16 cellular contexts compared by ENCODE assay signal in genomic region chr10:70167246-70167645, GRCh38. TPM values are rescaled to one million over a fixed set of nuclear protein-coding genes. Genes with fewer than 3 reads are reported as not detected.
DNase-seq lines count a peak whose midpoint lies in the region; ATAC-seq, FAIRE-seq and TF ChIP-seq lines count a peak whose summit lies in the region.
"Had no signal": no experiment of that assay in that cellular context is flagged by ENCODE, and none has a peak within 500 bp of the region (broad histone marks: within the 10 kb centered on the region; RNA-seq: fewer than 3 reads in every experiment).

No MANE protein-coding gene starts in this region.

- H2AFZ ChIP-seq in H9 (ENCODE audit: low read length) (no peak overlapping the region), astrocyte (ENCODE audit: low read depth, low read length) (no peak overlapping the region)
- H2AFZ ChIP-seq: PC-9 had no signal

- peaks cover 7% of the 10 kb centered on the region for H3K23me2 ChIP-seq in H9 (ENCODE audit: insufficient read length, low read depth, low read length, poor library complexity, severe bottlenecking)

- no peak overlapping the region for H3K23ac ChIP-seq in H9 (ENCODE audit: insufficient read length, low read depth, low read length)

- H3K4me3 Mint-ChIP-seq in H9 = no peak overlapping the region
- H3K4me3 Mint-ChIP-seq in astrocyte (ENCODE audit: unreplicated experiment) = peak overlapping the region; percentile 70
- H3K4me3 Mint-ChIP-seq in nephron = peak overlapping the region; percentile 61 to 68 (median 61)

- H3K36me3 Mint-ChIP-seq in H9 (ENCODE audit: insufficient read depth in 1 of 3, low read depth in 3 of 3) (peaks cover 2 to 18% (median 9%) of the 10 kb centered on the region in 3 experiments; a peak in 5 of 7 replicates), astrocyte (ENCODE audit: low read depth, unreplicated experiment) (peaks cover 3% of the 10 kb centered on the region), nephron (ENCODE audit: low read depth) (peaks cover 13% of the 10 kb centered on the region)

- H3K36me3 ChIP-seq in BLaER1 treated with 17β-estradiol and CSF1 and Interleukin-3, amounts not matched to agents 10 nM and 100 nM = peaks cover 19 to 42% (median 35%) of the 10 kb centered on the region in 11 experiments; a peak in 20 of 22 replicates
- peaks cover 28% of the 10 kb centered on the region for H3K36me3 ChIP-seq in astrocyte (ENCODE audit: insufficient read depth, low read length)

- H3K9me3 ChIP-seq in BLaER1 treated with 17β-estradiol and CSF1 and Interleukin-3, amounts not matched to agents 10 nM and 100 nM (replicated peaks in 1 of 11) = no peaks in the 10 kb centered on the region
- H3K9me3 ChIP-seq in H9 (ENCODE audit: control insufficient read depth, low read depth, low read length) = no peaks in the 10 kb centered on the region
- no peaks in the 10 kb centered on the region for H3K9me3 ChIP-seq in astrocyte (ENCODE audit: insufficient read depth, low read depth, low read length)
- H3K9me3 ChIP-seq: gastroesophageal sphincter, psoas muscle, upper lobe of left lung had no signal

- no peak overlapping the region for H4K91ac ChIP-seq in H9 (ENCODE audit: insufficient read length, low read depth, low read length)

- H3K9me3 Mint-ChIP-seq in H9 = no peaks in the 10 kb centered on the region
- H3K9me3 Mint-ChIP-seq in astrocyte (ENCODE audit: unreplicated experiment) = no peaks in the 10 kb centered on the region
- H3K9me3 Mint-ChIP-seq in nephron = no peaks in the 10 kb centered on the region

- H3K27ac ChIP-seq in BLaER1 treated with 17β-estradiol and CSF1 and Interleukin-3, amounts not matched to agents 10 nM and 100 nM = 0 out of 22 replicates have a peak overlapping the region, but pooled peaks of 2 of the 11 experiments have one; percentile 17 to 19
- no peak overlapping the region for H3K27ac ChIP-seq in H9 (ENCODE audit: insufficient read length, low read depth, low read length)
- no peak overlapping the region for H3K27ac ChIP-seq in astrocyte (ENCODE audit: low read depth, low read length)
- H3K27ac ChIP-seq: C4-2B, gastroesophageal sphincter, PC-9, psoas muscle, upper lobe of left lung had no signal

- no peak overlapping the region for H2BK120ac ChIP-seq in H9 (ENCODE audit: low read depth, low read length, poor library complexity, severe bottlenecking)

- H4K20me1 ChIP-seq in BLaER1 treated with 17β-estradiol and CSF1 and Interleukin-3, amounts not matched to agents 10 nM and 100 nM = peaks cover 65 to 77% (median 75%) of the 10 kb centered on the region in 11 experiments
- H4K20me1 ChIP-seq in H9 (ENCODE audit: control insufficient read depth, insufficient read depth, insufficient read length) = no peaks in the 10 kb centered on the region
- peaks cover 75% of the 10 kb centered on the region for H4K20me1 ChIP-seq in astrocyte (ENCODE audit: insufficient read depth, low read length)

- WGBS in H9 (ENCODE audit: extremely low coverage, insufficient read length, low lambda C conversion rate) = no CpG with 5 or more reads among the region's 7 CpGs

- in situ Hi-C loops in GM13977 (cut with MboI; ENCODE audit: low pct_unique_long_range_greater_than_20kb, low sequenced_read_pairs, unreplicated experiment) = no loop called here

- no peak overlapping the region for H2BK12ac ChIP-seq in H9 (ENCODE audit: insufficient read length, low read depth, low read length)

- no peaks in the 10 kb centered on the region for H3K27me3 ChIP-seq in BLaER1 treated with 17β-estradiol and CSF1 and Interleukin-3, amounts not matched to agents 10 nM and 100 nM
- H3K27me3 ChIP-seq in H9 (ENCODE audit: insufficient read depth, low read length) = no peaks in the 10 kb centered on the region
- H3K27me3 ChIP-seq in astrocyte (ENCODE audit: insufficient read depth, low read length) = no peaks in the 10 kb centered on the region
- H3K27me3 ChIP-seq: gastroesophageal sphincter, upper lobe of left lung had no signal

- H4K8ac ChIP-seq in H9 (replicated peaks; ENCODE audit: insufficient read length, low read depth, low read length) = no peak overlapping the region

- H3K4ac ChIP-seq in H9 (ENCODE audit: low read depth, low read length) = no peak overlapping the region

- peaks cover 15 to 26% of the 10 kb centered on the region in 2 experiments for H3K4me1 Mint-ChIP-seq in H9
- H3K4me1 Mint-ChIP-seq in astrocyte (ENCODE audit: low read depth, unreplicated experiment) = peaks cover 37% of the 10 kb centered on the region
- peaks cover 49% of the 10 kb centered on the region for H3K4me1 Mint-ChIP-seq in nephron

- no peak overlapping the region for H4K5ac ChIP-seq in H9 (ENCODE audit: insufficient read length, low read depth, low read length)

- no peak overlapping the region for H3K14ac ChIP-seq in H9 (ENCODE audit: insufficient read depth, low read length)

- H3K4me1 ChIP-seq in BLaER1 treated with 17β-estradiol and CSF1 and Interleukin-3, amounts not matched to agents 10 nM and 100 nM = peaks cover 73 to 81% (median 77%) of the 10 kb centered on the region in 10 experiments
- no peaks in the 10 kb centered on the region for H3K4me1 ChIP-seq in H9 (ENCODE audit: insufficient read depth, low read length)
- peaks cover 14% of the 10 kb centered on the region for H3K4me1 ChIP-seq in astrocyte (ENCODE audit: insufficient read depth, low read length)

- H3K4me2 ChIP-seq in BLaER1 treated with 17β-estradiol and CSF1 and Interleukin-3, amounts not matched to agents 10 nM and 100 nM = peak overlapping the region; percentile 86 to 99 (median 94); a peak in 21 of 22 replicates
- H3K4me2 ChIP-seq in H9 (ENCODE audit: insufficient read depth, insufficient read length, low read length) (no peak overlapping the region), astrocyte (ENCODE audit: low read length) (peak overlapping the region; percentile 90)

- H3K9ac ChIP-seq in BLaER1 treated with 17β-estradiol and CSF1 and Interleukin-3, amounts not matched to agents 10 nM and 100 nM = peak overlapping the region in 3 of 11 experiments; percentile 5 to 24 (median 14); a peak in 4 of 22 replicates
- no peak overlapping the region for H3K9ac ChIP-seq in H9 (ENCODE audit: extremely low read depth, insufficient read length, low read length)
- H3K9ac ChIP-seq in astrocyte (ENCODE audit: low read length) = no peak overlapping the region

- DNase-seq in H9 (no peak), astrocyte (ENCODE audit: low read depth) (no peak), Right ventricle myocardium inferior (ENCODE audit: missing footprints) (no peak), GM03348 (ENCODE audit: low spot score) (no peak), GM13977 (ENCODE audit: low spot score) (no peak)
- DNase-seq: activated CD4-positive, CD25-positive, alpha-beta regulatory T cell; central memory CD4-positive, alpha-beta T cell; NCI-H446; PC-9; psoas muscle; upper lobe of left lung had no signal

- H3K4me3 ChIP-seq in BLaER1 treated with 17β-estradiol and CSF1 and Interleukin-3, amounts not matched to agents 10 nM and 100 nM = no peak overlapping the region
- no peak overlapping the region for H3K4me3 ChIP-seq in astrocyte (ENCODE audit: insufficient read depth, low read depth, low read length)
- H3K4me3 ChIP-seq: gastroesophageal sphincter, PC-9, psoas muscle, upper lobe of left lung had no signal

- no peak overlapping the region for H2BK5ac ChIP-seq in H9 (ENCODE audit: insufficient read length, low read length)

- TF ChIP-seq CTCF in H9 (conservative IDR thresholded peaks at IDR 0.05) = no peak
- no peak for TF ChIP-seq CTCF in astrocyte (IDR thresholded peaks at IDR 0.05; ENCODE audit: insufficient read depth, low read depth, low read length)
- no peak for TF ChIP-seq CTCF in nephron (IDR thresholded peaks at IDR 0.05; ENCODE audit: unreplicated experiment in 3 of 3)
- no peak for TF ChIP-seq CTCF in GM13977 (IDR thresholded peaks at IDR 0.05; ENCODE audit: extremely low read depth, insufficient read depth, missing control alignments)

- peaks cover 36% of the 10 kb centered on the region; the same call in 1 of the 2 replicates for H3K79me2 ChIP-seq in H9 (ENCODE audit: insufficient read depth, low read length)
- H3K79me2 ChIP-seq in astrocyte (ENCODE audit: insufficient read depth, low read length) = peaks cover 79% of the 10 kb centered on the region

- peak overlapping the region in 2 of 3 experiments; percentile 8 to 21; a peak in 2 of 7 replicates for H3K27ac Mint-ChIP-seq in H9
- H3K27ac Mint-ChIP-seq in astrocyte (ENCODE audit: unreplicated experiment) = no peak overlapping the region
- H3K27ac Mint-ChIP-seq in nephron = peak overlapping the region in 1 of 3 experiments; percentile 12

- no peak overlapping the region for H2BK15ac ChIP-seq in H9 (ENCODE audit: low read depth, low read length)

- ATAC-seq in Right ventricle myocardium inferior = no peak
- ATAC-seq: gastroesophageal sphincter, psoas muscle had no signal

- intact Hi-C loops in Right ventricle myocardium inferior (cut with DNase I) = no loop called here

- H3K79me1 ChIP-seq in H9 (ENCODE audit: insufficient read depth, low read depth, low read length, poor library complexity, severe bottlenecking) = no peaks in the 10 kb centered on the region

- no peak for FAIRE-seq in astrocyte (lab: Jason Lieb, UNC)
- FAIRE-seq: H1 had no signal

- no peaks in the 10 kb centered on the region for H3K27me3 Mint-ChIP-seq in H9 (ENCODE audit: low read depth)
- H3K27me3 Mint-ChIP-seq in astrocyte (ENCODE audit: low read depth, unreplicated experiment) = no peaks in the 10 kb centered on the region
- peaks cover 3% of the 10 kb centered on the region for H3K27me3 Mint-ChIP-seq in nephron (ENCODE audit: low read depth)

- no peak overlapping the region for H3K18ac ChIP-seq in H9 (ENCODE audit: insufficient read length, low read depth, low read length)

- H3T11ph ChIP-seq in H9 (ENCODE audit: low read length) = no peak overlapping the region

- H2AK5ac ChIP-seq in H9 (ENCODE audit: insufficient read length, low read length) = no peak overlapping the region

- H3K56ac ChIP-seq in H9 (ENCODE audit: insufficient read length, low read depth, low read length) = no peak overlapping the region

- H2BK20ac ChIP-seq in H9 (ENCODE audit: low read depth, low read length, poor library complexity, severe bottlenecking) = no peak overlapping the region

RNA-seq across cellular contexts. Expression of gene SAR1A, which starts 3.1 kb away (rescaled TPM):
- total RNA-seq in H9 (2021) (144 and 153 TPM in 2 replicates), astrocyte (228 and 239 TPM in 2 replicates), Right ventricle myocardium inferior (86.0 TPM)

RNA-seq across cellular contexts. Expression of gene TYSND1, which starts 20.7 kb away (rescaled TPM):
- total RNA-seq in H9 (2021) (12.8 and 13.4 TPM in 2 replicates), astrocyte (8.7 and 8.9 TPM in 2 replicates), Right ventricle myocardium inferior (6.2 TPM)

RNA-seq across cellular contexts. Expression of gene AIFM2, which starts 34.6 kb away (rescaled TPM):
- total RNA-seq in H9 (2021) = 4.8 and 5.3 TPM in 2 replicates
- 7.1 and 7.5 TPM in 2 replicates for total RNA-seq in astrocyte
- total RNA-seq in Right ventricle myocardium inferior = 20.2 TPM

Comparison
In these comparisons a context has a peak if more than half of its experiments do, and no peak if none do; other contexts are left out.
1. H3K4me3 Mint-ChIP-seq: peak in astrocyte (single experiment) and nephron (3 of 3); none in H9 (0 of 2).